8 cellular contexts compared by ENCODE assay signal in the genomic region with DNA sequence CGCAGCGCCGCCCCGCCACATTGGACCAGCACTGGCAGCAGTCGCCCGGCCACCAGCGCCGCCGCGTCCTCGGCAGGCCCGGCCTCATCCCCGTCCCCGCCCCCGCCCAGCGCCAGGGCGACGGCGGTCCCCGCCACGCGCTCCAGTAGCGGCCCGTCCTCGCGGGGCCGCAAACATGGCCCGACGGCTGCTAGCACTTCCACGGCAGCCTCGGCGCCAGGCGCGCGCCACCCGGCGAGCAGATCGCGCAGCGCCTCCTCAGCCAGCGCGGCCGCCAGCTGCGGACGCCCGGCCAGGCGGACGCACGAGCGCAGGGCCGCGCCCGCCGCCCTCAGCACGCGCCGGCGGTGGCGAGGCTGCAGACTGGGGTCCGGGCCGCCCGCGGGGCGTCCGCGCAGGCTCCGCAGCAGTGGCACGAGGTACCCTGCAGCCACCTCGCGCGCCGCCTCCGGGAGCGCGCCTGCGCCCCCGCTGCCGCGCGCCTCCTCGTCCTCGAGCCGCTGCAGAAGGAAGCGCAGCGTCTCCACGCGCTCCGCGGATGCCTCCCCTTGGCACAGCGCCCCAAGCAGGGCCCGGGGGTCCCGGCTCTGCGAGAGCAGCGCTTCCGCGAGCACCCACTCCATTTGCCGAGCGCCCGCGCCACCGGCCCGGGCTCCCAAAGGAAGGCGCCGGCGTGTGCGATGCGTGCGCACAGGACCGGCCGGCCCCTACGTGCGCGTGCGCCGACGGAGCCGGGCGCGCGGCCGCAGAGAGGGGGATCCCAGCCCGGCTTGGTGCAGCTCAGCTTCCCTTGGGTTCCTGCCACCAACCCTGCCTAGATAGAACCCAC. TPM values are rescaled to one million over a fixed set of nuclear protein-coding genes. Genes with fewer than 3 reads are reported as not detected.
DNase-seq lines count a peak whose midpoint lies in the region; ATAC-seq and TF ChIP-seq lines count a peak whose summit lies in the region.

A gene with protein sequence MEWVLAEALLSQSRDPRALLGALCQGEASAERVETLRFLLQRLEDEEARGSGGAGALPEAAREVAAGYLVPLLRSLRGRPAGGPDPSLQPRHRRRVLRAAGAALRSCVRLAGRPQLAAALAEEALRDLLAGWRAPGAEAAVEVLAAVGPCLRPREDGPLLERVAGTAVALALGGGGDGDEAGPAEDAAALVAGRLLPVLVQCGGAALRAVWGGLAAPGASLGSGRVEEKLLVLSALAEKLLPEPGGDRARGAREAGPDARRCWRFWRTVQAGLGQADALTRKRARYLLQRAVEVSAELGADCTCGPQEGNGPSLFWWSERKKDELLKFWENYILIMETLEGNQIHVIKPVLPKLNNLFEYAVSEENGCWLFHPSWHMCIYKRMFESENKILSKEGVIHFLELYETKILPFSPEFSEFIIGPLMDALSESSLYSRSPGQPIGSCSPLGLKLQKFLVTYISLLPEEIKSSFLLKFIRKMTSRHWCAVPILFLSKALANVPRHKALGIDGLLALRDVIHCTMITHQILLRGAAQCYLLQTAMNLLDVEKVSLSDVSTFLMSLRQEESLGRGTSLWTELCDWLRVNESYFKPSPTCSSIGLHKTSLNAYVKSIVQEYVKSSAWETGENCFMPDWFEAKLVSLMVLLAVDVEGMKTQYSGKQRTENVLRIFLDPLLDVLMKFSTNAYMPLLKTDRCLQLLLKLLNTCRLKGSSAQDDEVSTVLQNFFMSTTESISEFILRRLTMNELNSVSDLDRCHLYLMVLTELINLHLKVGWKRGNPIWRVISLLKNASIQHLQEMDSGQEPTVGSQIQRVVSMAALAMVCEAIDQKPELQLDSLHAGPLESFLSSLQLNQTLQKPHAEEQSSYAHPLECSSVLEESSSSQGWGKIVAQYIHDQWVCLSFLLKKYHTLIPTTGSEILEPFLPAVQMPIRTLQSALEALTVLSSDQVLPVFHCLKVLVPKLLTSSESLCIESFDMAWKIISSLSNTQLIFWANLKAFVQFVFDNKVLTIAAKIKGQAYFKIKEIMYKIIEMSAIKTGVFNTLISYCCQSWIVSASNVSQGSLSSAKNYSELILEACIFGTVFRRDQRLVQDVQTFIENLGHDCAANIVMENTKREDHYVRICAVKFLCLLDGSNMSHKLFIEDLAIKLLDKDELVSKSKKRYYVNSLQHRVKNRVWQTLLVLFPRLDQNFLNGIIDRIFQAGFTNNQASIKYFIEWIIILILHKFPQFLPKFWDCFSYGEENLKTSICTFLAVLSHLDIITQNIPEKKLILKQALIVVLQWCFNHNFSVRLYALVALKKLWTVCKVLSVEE (N-terminal part only) (minus strand): TSS at position 699 of the 829 bp plus-strand sequence. CDS start 76 bp downstream, at position 623.

- H3K4me1 Mint-ChIP-seq in brain = peaks cover 47% of the 10 kb centered on the region

- TF ChIP-seq CTCF in brain (conservative IDR thresholded peaks at IDR 0.05) = no peak

- no peaks in the 10 kb centered on the region for H3K27me3 ChIP-seq in skeletal muscle tissue (ENCODE audit: control insufficient read depth in 3 of 3, insufficient read depth in 3 of 3, low read length in 3 of 3)

- H3K4me3 Mint-ChIP-seq in brain = peak within 1 kb of the TSS; percentile 92 to 95 (median 93)

- peaks cover 0 to 4% (median 0%) of the 10 kb centered on the region in 5 experiments for H3K9me3 Mint-ChIP-seq in brain

- peaks cover 7% of the 10 kb centered on the region for H3K27me3 Mint-ChIP-seq in brain

- H3K4me1 ChIP-seq in skeletal muscle tissue (ENCODE audit: control insufficient read depth in 3 of 3, insufficient read depth in 3 of 3, low read length in 3 of 3) = peaks cover 3 to 12% (median 10%) of the 10 kb centered on the region in 3 donors

- peak within 1 kb of the TSS in 4 of 5 experiments; percentile 78 to 94 (median 84) for H3K27ac Mint-ChIP-seq in brain

- peak within 1 kb of the TSS; percentile 63 to 87 (median 86) for H3K9ac ChIP-seq in skeletal muscle tissue (ENCODE audit: low read depth in 1 of 3, low read length in 3 of 3)

- ATAC-seq in GM18508 (IDR thresholded peaks at IDR 0.05; ENCODE audit: insufficient read depth, unreplicated experiment) (peak; percentile 29), HG02973 (IDR thresholded peaks at IDR 0.05; ENCODE audit: unreplicated experiment) (peak; percentile 57)

- H3K9me3 ChIP-seq in iPS-18c (ENCODE audit: control insufficient read depth, insufficient read depth, low read length) (no peaks in the 10 kb centered on the region), skeletal muscle tissue (ENCODE audit: control insufficient read depth in 3 of 3, low read length in 3 of 3) (no peaks in the 10 kb centered on the region)

- DNase-seq in 8988T (peak; percentile 83), NCI-H2081 treated with DMSO at 0.1 percent for 48 hours (lab: John Stamatoyannopoulos, UW) (peak; percentile 71), UCSD-AML1 (lab: John Stamatoyannopoulos, UW; ENCODE audit: unreplicated experiment) (peak; percentile 85)

- H3K4me3 ChIP-seq in iPS-18c (ENCODE audit: insufficient read depth, low read depth, low read length) = peak within 1 kb of the TSS; percentile 80
- peak within 1 kb of the TSS; percentile 81 to 91 (median 86) for H3K4me3 ChIP-seq in skeletal muscle tissue (ENCODE audit: low read length in 3 of 3)

- H3K27ac ChIP-seq in skeletal muscle tissue (ENCODE audit: low read depth, low read length) = peak within 1 kb of the TSS; percentile 30

- peaks cover 6% of the 10 kb centered on the region for H3K36me3 Mint-ChIP-seq in brain

- H3K36me3 ChIP-seq in skeletal muscle tissue (ENCODE audit: control insufficient read depth in 3 of 3, insufficient read depth in 3 of 3, low read length in 3 of 3) = peaks cover 0 to 3% (median 2%) of the 10 kb centered on the region in 3 donors

RNA-seq across cellular contexts. Expression of the gene that starts here (rescaled TPM):
- polyA plus RNA-seq in brain (ENCODE audit: insufficient read depth, low read depth, low replicate concordance) = 5.4 TPM
- total RNA-seq in skeletal muscle tissue = 36.5 TPM

Comparison
In these comparisons a context has a peak if more than half of its experiments do, and no peak if none do; other contexts are left out.
1. Peak in every context shown above with its lines: DNase-seq, ATAC-seq, H3K4me3 ChIP-seq and H3K27ac ChIP-seq.